In genomic region chr5:143002459-143003327, GRCh38 we compare ENCODE assay signal across 8 cellular contexts.
DNase-seq lines count a peak whose midpoint lies in the region; ATAC-seq, FAIRE-seq and TF ChIP-seq lines count a peak whose summit lies in the region.

No MANE protein-coding gene starts in this region.

- no peaks in the 10 kb centered on the region for H3K27me3 ChIP-seq in keratinocyte (ENCODE audit: control insufficient read depth, extremely low read depth, insufficient read depth, low read length)
- no peaks in the 10 kb centered on the region for H3K27me3 ChIP-seq in neuronal stem cell (ENCODE audit: control insufficient read depth in 3 of 3, insufficient read depth in 3 of 3, low read depth in 1 of 3, low read length in 3 of 3)

- TF ChIP-seq CTCF in keratinocyte (optimal IDR thresholded peaks at IDR 0.05 in 1 of 3, IDR thresholded peaks at IDR 0.05 in 1 of 3, conservative IDR thresholded peaks at IDR 0.05 in 1 of 3; ENCODE audit: extremely low read depth in 1 of 3, insufficient read depth in 2 of 3, low read length in 3 of 3): peak; percentile 56 to 73 (median 61)

- H2AK5ac ChIP-seq in neuronal stem cell (ENCODE audit: low read depth, low read length): no peak overlapping the region

- FAIRE-seq in keratinocyte (lab: Jason Lieb, UNC): no peak

- H3K79me2 ChIP-seq in keratinocyte (ENCODE audit: control insufficient read depth, insufficient read depth, low read length): no peaks in the 10 kb centered on the region

- peak overlapping the region; percentile 17 for H3K4me2 ChIP-seq in keratinocyte (ENCODE audit: control insufficient read depth, extremely low read depth, insufficient read depth, low read depth, low read length)
- H3K4me2 ChIP-seq in neuronal stem cell (ENCODE audit: insufficient read depth, low read length, poor library complexity, severe bottlenecking): no peak overlapping the region

- DNase-seq in ELR (ENCODE audit: low read depth) (peak; percentile 82), SK-N-MC (ENCODE audit: low read depth, low spot score) (peak; percentile 87), astrocyte of the hippocampus (ENCODE audit: low read depth, low spot score) (peak; percentile 73), keratinocyte (ENCODE audit: low read depth, low spot score) (no peak), neuronal stem cell (ENCODE audit: low spot score) (no peak)
- DNase-seq in stimulated activated CD4-positive, alpha-beta T cell treated with anti-CD3 and anti-CD28 coated beads, Interleukin-4, amount 100 ng/mL, for 4 hours: peak; percentile 17 to 64

- H3K4me1 ChIP-seq in keratinocyte (ENCODE audit: control insufficient read depth, extremely low read depth, insufficient read depth, low read length): peaks cover 17% of the 10 kb centered on the region
- H3K4me1 ChIP-seq in neuronal stem cell (ENCODE audit: control insufficient read depth in 2 of 2, insufficient read depth in 1 of 2, low read depth in 1 of 2, low read length in 2 of 2): peaks cover 7 to 11% of the 10 kb centered on the region in 2 donors

- H3K79me1 ChIP-seq in neuronal stem cell (ENCODE audit: low read depth, low read length): no peaks in the 10 kb centered on the region

- no CpG with 5 or more reads among the region's 7 CpGs for WGBS in neuronal stem cell (ENCODE audit: extremely low coverage in 2 of 2, insufficient read length in 2 of 2, insufficient replicate concordance in 1 of 2), 2 donors

- no peak overlapping the region for H2BK5ac ChIP-seq in neuronal stem cell (ENCODE audit: low read length)

- H4K20me1 ChIP-seq in keratinocyte (ENCODE audit: control insufficient read depth, extremely low read depth, insufficient read depth, low read length): no peaks in the 10 kb centered on the region

- H4K91ac ChIP-seq in neuronal stem cell (ENCODE audit: low read depth, low read length, poor library complexity): no peak overlapping the region

- H3K4ac ChIP-seq in neuronal stem cell (ENCODE audit: low read length): no peak overlapping the region

- ATAC-seq in GM19468 (IDR thresholded peaks at IDR 0.05; ENCODE audit: extremely low read depth, unreplicated experiment): peak; percentile 51
- ATAC-seq in HG03565 (IDR thresholded peaks at IDR 0.05; ENCODE audit: unreplicated experiment): peak; percentile 64

- H3K36me3 ChIP-seq in SK-N-MC (ENCODE audit: insufficient read depth, low read length): no peaks in the 10 kb centered on the region
- no peaks in the 10 kb centered on the region for H3K36me3 ChIP-seq in keratinocyte (ENCODE audit: control insufficient read depth in 2 of 2, extremely low read depth in 1 of 2, insufficient read depth in 2 of 2, low read length in 2 of 2)
- H3K36me3 ChIP-seq in neuronal stem cell (replicated peaks in 1 of 2; ENCODE audit: control insufficient read depth in 2 of 2, insufficient read depth in 2 of 2, low read length in 2 of 2): no peaks in the 10 kb centered on the region

- H3K18ac ChIP-seq in neuronal stem cell (ENCODE audit: low read length): no peak overlapping the region

- no peak overlapping the region for H2BK120ac ChIP-seq in neuronal stem cell (ENCODE audit: low read depth, low read length)

- no peak overlapping the region for H3K14ac ChIP-seq in neuronal stem cell (ENCODE audit: low read length)

- H2BK12ac ChIP-seq in neuronal stem cell (ENCODE audit: low read length): no peak overlapping the region

- dilution Hi-C loops in keratinocyte (cut with MboI; ENCODE audit: extremely low pct_ligation_motif_present, low sequenced_read_pairs): no loop called here

- H3K4me3 ChIP-seq in SK-N-MC (peak overlapping the region; percentile 61), keratinocyte (ENCODE audit: control insufficient read depth in 2 of 3, extremely low read depth in 1 of 3, insufficient read depth in 2 of 3, low read depth in 1 of 3, low read length in 3 of 3) (no peak overlapping the region), neuronal stem cell (ENCODE audit: low read length in 2 of 2) (no peak overlapping the region)

- H2BK15ac ChIP-seq in neuronal stem cell (ENCODE audit: low read length): no peak overlapping the region

- no peak overlapping the region for H4K8ac ChIP-seq in neuronal stem cell (ENCODE audit: low read depth, low read length)

- peak overlapping the region; percentile 35 for H3K9ac ChIP-seq in SK-N-MC (ENCODE audit: insufficient read length)
- H3K9ac ChIP-seq in keratinocyte (ENCODE audit: control insufficient read depth, extremely low read depth, insufficient read depth, low read length): no peak overlapping the region
- no peak overlapping the region for H3K9ac ChIP-seq in neuronal stem cell (ENCODE audit: low read depth, low read length, poor library complexity)

- H3K27ac ChIP-seq in SK-N-MC (peak overlapping the region; percentile 97), keratinocyte (ENCODE audit: control insufficient read depth, insufficient read depth, low read length) (peak overlapping the region; percentile 11), neuronal stem cell (replicated peaks; ENCODE audit: low read length) (no peak overlapping the region)

- H3K9me1 ChIP-seq in keratinocyte (ENCODE audit: control insufficient read depth, extremely low read depth, insufficient read depth, low read length): no peaks in the 10 kb centered on the region

- no peaks in the 10 kb centered on the region for H3K9me3 ChIP-seq in SK-N-MC (ENCODE audit: low read depth, low read length)
- no peaks in the 10 kb centered on the region for H3K9me3 ChIP-seq in keratinocyte (ENCODE audit: control insufficient read depth, low read depth, low read length)
- no peaks in the 10 kb centered on the region for H3K9me3 ChIP-seq in neuronal stem cell (replicated peaks in 1 of 2; ENCODE audit: control insufficient read depth in 2 of 2, insufficient read depth in 1 of 2, low read depth in 1 of 2, low read length in 2 of 2)

- no peak overlapping the region for H3K23ac ChIP-seq in neuronal stem cell (ENCODE audit: low read depth, low read length, poor library complexity)

- H2AFZ ChIP-seq in keratinocyte (ENCODE audit: control insufficient read depth, low read length): peak overlapping the region; percentile 2
- no peak overlapping the region for H2AFZ ChIP-seq in neuronal stem cell (ENCODE audit: low read length)

Comparison
In these comparisons a context has a peak if more than half of its experiments do, and no peak if none do; other contexts are left out.
1. DNase-seq: peak in ELR (single experiment), SK-N-MC (single experiment), astrocyte of the hippocampus (single experiment) and stimulated activated CD4-positive, alpha-beta T cell treated with anti-CD3 and anti-CD28 coated beads, Interleukin-4, amount 100 ng/mL, for 4 hours (2 of 2); none in keratinocyte (single experiment) and neuronal stem cell (single experiment).